Comparison of ENCODE assay signal across 1 cellular context in genomic region chr11:68338041-68338800, GRCh38.
TF ChIP-seq lines count a peak whose summit lies in the region.

No MANE protein-coding gene starts in this region.

TF ChIP-seq in SK-N-SH treated with all-trans-retinoic acid at 6 μM for 48 hours, 23 proteins besides CTCF, POLR2A, EP300 and RAD21 (continued from another document):
- no peak for TF ChIP-seq POU6F1 (CRISPR knock-in tag; IDR thresholded peaks at IDR 0.05; ENCODE audit: borderline replicate concordance, low read depth)
- no peak for TF ChIP-seq TSHZ2 (CRISPR knock-in tag; IDR thresholded peaks at IDR 0.05)
- TF ChIP-seq OSR1 (CRISPR knock-in tag; IDR thresholded peaks at IDR 0.05) = no peak
- no peak for TF ChIP-seq CSRNP3 (CRISPR knock-in tag; IDR thresholded peaks at IDR 0.05)
- no peak for TF ChIP-seq ZFP3 (CRISPR knock-in tag; IDR thresholded peaks at IDR 0.05)
- no peak for TF ChIP-seq ARNTL (CRISPR knock-in tag; IDR thresholded peaks at IDR 0.05; ENCODE audit: borderline replicate concordance, low read depth)
- no peak for TF ChIP-seq ZNF565 (CRISPR knock-in tag; conservative IDR thresholded peaks at IDR 0.05; ENCODE audit: low read depth)
TF ChIP-seq in SK-N-SH treated with all-trans-retinoic acid at 6 μM for 48 hours: peak in this region for 0.
